In genomic region chr15:68842958-68843357, GRCh38 we compare ENCODE assay signal across 17 cellular contexts. TPM values are rescaled to one million over a fixed set of nuclear protein-coding genes. Genes with fewer than 3 reads are reported as not detected.
DNase-seq lines count a peak whose midpoint lies in the region; ATAC-seq, FAIRE-seq and TF ChIP-seq lines count a peak whose summit lies in the region.
"Had no signal": no experiment of that assay in that cellular context is flagged by ENCODE, and none has a peak within 500 bp of the region (broad histone marks: within the 10 kb centered on the region; RNA-seq: fewer than 3 reads in every experiment).

No MANE protein-coding gene starts in this region.

- FAIRE-seq in RCC 7860 (lab: Jason Lieb, UNC): no peak
- FAIRE-seq: H54 had no signal

- H4K20me1 ChIP-seq in Karpas-422 (ENCODE audit: insufficient read depth, low read depth, low read length): no peaks in the 10 kb centered on the region
- H4K20me1 ChIP-seq in neural progenitor cell (ENCODE audit: low read depth): no peaks in the 10 kb centered on the region

- TF ChIP-seq CTCF in CD4-positive, alpha-beta T cell (IDR thresholded peaks at IDR 0.05): no peak
- TF ChIP-seq CTCF in endothelial cell (IDR thresholded peaks at IDR 0.05; ENCODE audit: unreplicated experiment) (no peak), neural progenitor cell (IDR thresholded peaks at IDR 0.05) (no peak)

- peaks cover 71% of the 10 kb centered on the region for H3K27me3 Mint-ChIP-seq in CD4-positive, alpha-beta T cell
- H3K27me3 Mint-ChIP-seq in endothelial cell (ENCODE audit: unreplicated experiment) (peaks cover 5% of the 10 kb centered on the region), neural progenitor cell (ENCODE audit: insufficient read depth, low read depth) (peaks cover 15% of the 10 kb centered on the region)

- H3F3A ChIP-seq in neural progenitor cell (ENCODE audit: low read depth): no peaks in the 10 kb centered on the region

- no peak overlapping the region for H3K27ac ChIP-seq in CD4-positive, alpha-beta T cell (ENCODE audit: low read depth, low read length)
- H3K27ac ChIP-seq in Karpas-422 (ENCODE audit: low read length) (no peak overlapping the region), neural progenitor cell (no peak overlapping the region)
- H3K27ac ChIP-seq: RWPE1, SJCRH30 had no signal

- no peaks in the 10 kb centered on the region for H3K36me3 Mint-ChIP-seq in CD4-positive, alpha-beta T cell (ENCODE audit: low read depth)
- no peaks in the 10 kb centered on the region for H3K36me3 Mint-ChIP-seq in endothelial cell (ENCODE audit: low read depth, unreplicated experiment)
- no peaks in the 10 kb centered on the region for H3K36me3 Mint-ChIP-seq in neural progenitor cell
- H3K36me3 Mint-ChIP-seq: CD4-positive, alpha-beta memory T cell had no signal

- H3K9me2 ChIP-seq in Karpas-422 (replicated peaks; ENCODE audit: insufficient read depth, low read length): no peaks in the 10 kb centered on the region

- H3K9ac ChIP-seq in Karpas-422 (ENCODE audit: low read length) (no peak overlapping the region), neural progenitor cell (no peak overlapping the region)

- H3K4me1 ChIP-seq in Karpas-422 (ENCODE audit: low read length) (peaks cover 25% of the 10 kb centered on the region), neural progenitor cell (no peaks in the 10 kb centered on the region)
- H3K4me1 ChIP-seq: SJCRH30 had no signal

- CTCF ChIA-PET in CD4-positive, alpha-beta T cell (lab: Charles Lee): no interaction called here

- peaks cover 8% of the 10 kb centered on the region for H3K4me1 Mint-ChIP-seq in CD4-positive, alpha-beta T cell (ENCODE audit: low read depth)
- peaks cover 3% of the 10 kb centered on the region for H3K4me1 Mint-ChIP-seq in endothelial cell (ENCODE audit: unreplicated experiment)
- H3K4me1 Mint-ChIP-seq in neural progenitor cell: peaks cover 2% of the 10 kb centered on the region

- no peak overlapping the region for H3K27ac Mint-ChIP-seq in CD4-positive, alpha-beta T cell
- H3K27ac Mint-ChIP-seq in endothelial cell (ENCODE audit: unreplicated experiment): peak overlapping the region; percentile 27
- no peak overlapping the region for H3K27ac Mint-ChIP-seq in neural progenitor cell
- H3K27ac Mint-ChIP-seq: CD4-positive, alpha-beta memory T cell had no signal

- intact Hi-C loops in CD4-positive, alpha-beta T cell (cut with DNase I, micrococcal nuclease): no loop called here

- H3K79me2 ChIP-seq in Karpas-422 (ENCODE audit: low read length) (no peaks in the 10 kb centered on the region), neural progenitor cell (ENCODE audit: low read depth) (no peaks in the 10 kb centered on the region)

- peaks cover 64% of the 10 kb centered on the region for H3K27me3 ChIP-seq in CD4-positive, alpha-beta T cell (ENCODE audit: control insufficient read depth, insufficient read depth, low read length)
- H3K27me3 ChIP-seq in Karpas-422 (ENCODE audit: low read length) (no peaks in the 10 kb centered on the region), neural progenitor cell (peaks cover 61% of the 10 kb centered on the region)

- H3K36me3 ChIP-seq in Karpas-422 (ENCODE audit: insufficient read depth, low read length) (no peaks in the 10 kb centered on the region), neural progenitor cell (no peaks in the 10 kb centered on the region)
- H3K36me3 ChIP-seq: SJCRH30 had no signal

- H3K9me3 Mint-ChIP-seq in CD4-positive, alpha-beta T cell: no peaks in the 10 kb centered on the region
- no peaks in the 10 kb centered on the region for H3K9me3 Mint-ChIP-seq in endothelial cell (ENCODE audit: unreplicated experiment)
- H3K9me3 Mint-ChIP-seq in neural progenitor cell: no peaks in the 10 kb centered on the region

- no peak for DNase-seq in CD4-positive, alpha-beta T cell
- DNase-seq in Karpas-422: no peak
- no peak for DNase-seq in endothelial cell (ENCODE audit: low spot score)
- DNase-seq in neural progenitor cell (ENCODE audit: low spot score): no peak
- no peak for DNase-seq in stimulated activated naive CD4-positive, alpha-beta T cell (lab: John Stamatoyannopoulos, UW)
- DNase-seq in RCC 7860 (ENCODE audit: low spot score): no peak
- DNase-seq in effector CD4-positive, alpha-beta T cell: no peak
- DNase-seq: ACHN, IMR-90, MV-4-11, NCI-H1417 treated with DMSO at 0.1 percent for 48 hours, NCI-H2029, NCI-H510A, SJCRH30 had no signal

- H3K4me3 Mint-ChIP-seq in CD4-positive, alpha-beta T cell: peak overlapping the region; percentile 20
- no peak overlapping the region for H3K4me3 Mint-ChIP-seq in endothelial cell (ENCODE audit: unreplicated experiment)
- H3K4me3 Mint-ChIP-seq in neural progenitor cell: peak overlapping the region; percentile 36

- POLR2A ChIA-PET in CD4-positive, alpha-beta T cell (lab: Charles Lee): no interaction called here

- peak overlapping the region; percentile 57 for H3K4me2 ChIP-seq in Karpas-422 (ENCODE audit: low read depth, low read length, poor library complexity, severe bottlenecking)
- no peak overlapping the region for H3K4me2 ChIP-seq in neural progenitor cell

- ATAC-seq in CD4-positive, alpha-beta T cell (ENCODE audit: poor library complexity): no peak

- no peaks in the 10 kb centered on the region for H3K9me3 ChIP-seq in CD4-positive, alpha-beta T cell (ENCODE audit: control insufficient read depth, low read length)
- no peaks in the 10 kb centered on the region for H3K9me3 ChIP-seq in Karpas-422 (ENCODE audit: low read length)
- no peaks in the 10 kb centered on the region for H3K9me3 ChIP-seq in neural progenitor cell (ENCODE audit: low read depth)
- H3K9me3 ChIP-seq: SJCRH30 had no signal

- H3K4me3 ChIP-seq in Karpas-422 (ENCODE audit: low read length) (no peak overlapping the region), neural progenitor cell (no peak overlapping the region)
- H3K4me3 ChIP-seq: SJCRH30 had no signal

- no peak overlapping the region for H2AFZ ChIP-seq in Karpas-422 (ENCODE audit: low read length)
- no peak overlapping the region for H2AFZ ChIP-seq in neural progenitor cell (replicated peaks)

RNA-seq across cellular contexts. Expression of gene ANP32A, which starts 22.3 kb away (rescaled TPM):
- total RNA-seq in CD4-positive, alpha-beta T cell: 10 to 100 TPM; 55.1 to 57.3 TPM
- total RNA-seq in Karpas-422 (2014; rRNA removed; shearing (Covaris generic); ENCODE audit: low replicate concordance): 99.5 and 184 TPM in 2 replicates
- total RNA-seq in endothelial cell (ENCODE audit: unreplicated experiment) (248 TPM), neural progenitor cell (ENCODE audit: low replicate concordance) (250 and 333 TPM in 2 replicates)
